In the genomic region with DNA sequence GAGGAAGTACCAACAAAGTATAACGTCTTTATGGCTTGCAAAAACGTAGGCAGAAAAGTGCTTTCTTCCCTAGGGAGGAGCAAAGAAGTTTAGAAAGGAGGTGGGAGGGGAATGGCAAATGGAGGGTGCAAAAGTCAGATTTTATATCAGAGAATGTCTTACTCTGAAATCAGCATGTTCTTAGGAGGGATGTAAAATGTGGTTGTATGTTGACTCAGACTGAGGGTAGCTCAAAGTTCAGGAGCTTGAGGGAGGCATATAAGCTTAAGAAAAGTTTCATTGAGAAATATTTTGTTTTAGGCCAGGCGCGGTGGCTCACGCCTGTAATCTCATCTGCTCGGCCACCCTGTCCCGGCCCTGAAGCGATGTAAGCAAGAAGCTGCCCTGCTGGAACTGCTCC, we compare ENCODE assay signal across 10 cellular contexts. TPM values are rescaled to one million over a fixed set of nuclear protein-coding genes. Genes with fewer than 3 reads are reported as not detected.
A peak's percentile ranks its signal among the peaks of the same experiment; 100 is the strongest.
DNase-seq lines count a peak whose midpoint lies in the region; ATAC-seq and TF ChIP-seq lines count a peak whose summit lies in the region.
"Had no signal": no experiment of that assay in that cellular context is flagged by ENCODE, and none has a peak within 500 bp of the region (broad histone marks: within the 10 kb centered on the region; RNA-seq: fewer than 3 reads in every experiment).

No MANE protein-coding gene starts in this region.

- H3K4me1 ChIP-seq in cardiac muscle cell (ENCODE audit: low read depth) (peaks cover 37% of the 10 kb centered on the region), heart right ventricle (peaks cover 0 to 23% (median 12%) of the 10 kb centered on the region in 9 donors)

- no peak overlapping the region for H3K27ac ChIP-seq in cardiac muscle cell
- H3K27ac ChIP-seq in heart right ventricle: no peak overlapping the region

- intact Hi-C loops in heart right ventricle (cut with DNase I): loop anchor here in 2 of 10 donors (10.0 kb wide), 2 partner anchors 85 to 155 kb away; partner anchors contain the start of gene ZNF486 (in 1 of the 2)

- no peak for ATAC-seq in heart right ventricle
- ATAC-seq in activated T-helper 17 cell treated with anti-CD3 and anti-CD28 coated beads, Interleukin-2, amount 50 U/mL, for 72 hours (replicated peaks): no peak
- ATAC-seq in stimulated activated naive CD8-positive, alpha-beta T cell treated with anti-CD3 and anti-CD28 coated beads, Interleukin-15, amount 100 ng/mL, for 72 hours: no peak

- DNase-seq in cardiac muscle cell (ENCODE audit: low read depth in 1 of 2, low spot score in 1 of 2) (peak in 1 of 2 donors; percentile 30), heart right ventricle (no peak), iris pigment epithelial cell (ENCODE audit: low read depth) (peak; percentile 59), Kasumi-1 (lab: John Stamatoyannopoulos, UW) (no peak), pons (ENCODE audit: low spot score) (no peak)
- DNase-seq in stimulated activated naive CD8-positive, alpha-beta T cell treated with anti-CD3 and anti-CD28 coated beads, Interleukin-15, amount 100 ng/mL, for 72 hours: no peak
- DNase-seq in stimulated activated CD4-positive, alpha-beta T cell treated with anti-CD3 and anti-CD28 coated beads, Interleukin-4, amount 100 ng/mL, for 1 hour: no peak
- DNase-seq: KG1, NCI-H446 treated with DMSO at 0.1 percent for 48 hours had no signal

- no peaks in the 10 kb centered on the region for H3K9me3 ChIP-seq in cardiac muscle cell (ENCODE audit: low read depth)
- peaks cover 0 to 14% (median 0%) of the 10 kb centered on the region in 11 donors for H3K9me3 ChIP-seq in heart right ventricle

- no peaks in the 10 kb centered on the region for H3K9me3 Mint-ChIP-seq in activated T-helper 17 cell treated with anti-CD3 and anti-CD28 coated beads, Interleukin-2, amount 50 U/mL, for 72 hours
- peaks cover 8 to 10% of the 10 kb centered on the region in 2 donors for H3K9me3 Mint-ChIP-seq in stimulated activated naive CD8-positive, alpha-beta T cell treated with anti-CD3 and anti-CD28 coated beads, Interleukin-15, amount 100 ng/mL, for 72 hours

- 65 to 76% methylated on average over 8 of the region's 8 CpGs for WGBS in heart right ventricle, 2 donors

- H3K36me3 ChIP-seq in cardiac muscle cell (no peaks in the 10 kb centered on the region), heart right ventricle (no peaks in the 10 kb centered on the region)

- TF ChIP-seq CTCF in cardiac muscle cell (IDR thresholded peaks at IDR 0.05; ENCODE audit: low read depth, low read length): no peak
- TF ChIP-seq CTCF in heart right ventricle (IDR thresholded peaks at IDR 0.05): no peak

- peak overlapping the region; percentile 93 for H3K4me3 Mint-ChIP-seq in activated T-helper 17 cell treated with anti-CD3 and anti-CD28 coated beads, Interleukin-2, amount 50 U/mL, for 72 hours
- H3K4me3 Mint-ChIP-seq in stimulated activated naive CD8-positive, alpha-beta T cell treated with anti-CD3 and anti-CD28 coated beads, Interleukin-15, amount 100 ng/mL, for 72 hours: peak overlapping the region; percentile 29 to 42

- H3K27me3 Mint-ChIP-seq in activated T-helper 17 cell treated with anti-CD3 and anti-CD28 coated beads, Interleukin-2, amount 50 U/mL, for 72 hours: no peaks in the 10 kb centered on the region
- H3K27me3 Mint-ChIP-seq in stimulated activated naive CD8-positive, alpha-beta T cell treated with anti-CD3 and anti-CD28 coated beads, Interleukin-15, amount 100 ng/mL, for 72 hours: no peaks in the 10 kb centered on the region

- H3K4me1 Mint-ChIP-seq in activated T-helper 17 cell treated with anti-CD3 and anti-CD28 coated beads, Interleukin-2, amount 50 U/mL, for 72 hours: peaks cover 7% of the 10 kb centered on the region
- peaks cover 33% of the 10 kb centered on the region for H3K4me1 Mint-ChIP-seq in stimulated activated naive CD8-positive, alpha-beta T cell treated with anti-CD3 and anti-CD28 coated beads, Interleukin-15, amount 100 ng/mL, for 72 hours

- H3K36me3 Mint-ChIP-seq in activated T-helper 17 cell treated with anti-CD3 and anti-CD28 coated beads, Interleukin-2, amount 50 U/mL, for 72 hours (ENCODE audit: low read depth): peaks cover 6% of the 10 kb centered on the region

- H3K27ac Mint-ChIP-seq in activated T-helper 17 cell treated with anti-CD3 and anti-CD28 coated beads, Interleukin-2, amount 50 U/mL, for 72 hours: no peak overlapping the region
- H3K27ac Mint-ChIP-seq in stimulated activated naive CD8-positive, alpha-beta T cell treated with anti-CD3 and anti-CD28 coated beads, Interleukin-15, amount 100 ng/mL, for 72 hours: no peak overlapping the region

- H3K4me3 ChIP-seq in cardiac muscle cell (peak overlapping the region; percentile 58), heart right ventricle (peak overlapping the region in 3 of 10 donors; percentile 62 to 77 (median 62))

- no peaks in the 10 kb centered on the region for H3K27me3 ChIP-seq in cardiac muscle cell
- no peaks in the 10 kb centered on the region for H3K27me3 ChIP-seq in heart right ventricle

RNA-seq across cellular contexts. Expression of gene ZNF90, which starts 1.7 kb away (rescaled TPM):
- total RNA-seq in cardiac muscle cell (6.8 and 11.1 TPM in 2 replicates), heart right ventricle (1 to 10 TPM in 1 of 10 donors, under 1 TPM in 9; 0.47 to 2.0 (median 0.75) TPM)
- polyA plus RNA-seq in cardiac muscle cell (7.6 and 8.1 TPM in 2 replicates), heart right ventricle (1 to 10 TPM in 1 of 2 donors, under 1 TPM in 1; 0.48 to 2.4 TPM)
- total RNA-seq in activated T-helper 17 cell treated with anti-CD3 and anti-CD28 coated beads, Interleukin-2, amount 50 U/mL, for 72 hours: 10 to 100 TPM; 11.8 to 15.5 TPM

RNA-seq across cellular contexts. Expression of gene ZNF682, which starts 40.2 kb away (rescaled TPM):
- total RNA-seq in cardiac muscle cell (9.1 and 11.9 TPM in 2 replicates), heart right ventricle (1 to 10 TPM; 1.9 to 8.8 (median 4.8) TPM)
- polyA plus RNA-seq in cardiac muscle cell (16.8 and 18.3 TPM in 2 replicates), heart right ventricle (10 to 100 TPM in 1 of 2 donors, 1 to 10 TPM in 1; 2.7 to 31.8 TPM)
- 1 to 10 TPM; 7.7 to 8.4 TPM for total RNA-seq in activated T-helper 17 cell treated with anti-CD3 and anti-CD28 coated beads, Interleukin-2, amount 50 U/mL, for 72 hours
